In the genomic region with DNA sequence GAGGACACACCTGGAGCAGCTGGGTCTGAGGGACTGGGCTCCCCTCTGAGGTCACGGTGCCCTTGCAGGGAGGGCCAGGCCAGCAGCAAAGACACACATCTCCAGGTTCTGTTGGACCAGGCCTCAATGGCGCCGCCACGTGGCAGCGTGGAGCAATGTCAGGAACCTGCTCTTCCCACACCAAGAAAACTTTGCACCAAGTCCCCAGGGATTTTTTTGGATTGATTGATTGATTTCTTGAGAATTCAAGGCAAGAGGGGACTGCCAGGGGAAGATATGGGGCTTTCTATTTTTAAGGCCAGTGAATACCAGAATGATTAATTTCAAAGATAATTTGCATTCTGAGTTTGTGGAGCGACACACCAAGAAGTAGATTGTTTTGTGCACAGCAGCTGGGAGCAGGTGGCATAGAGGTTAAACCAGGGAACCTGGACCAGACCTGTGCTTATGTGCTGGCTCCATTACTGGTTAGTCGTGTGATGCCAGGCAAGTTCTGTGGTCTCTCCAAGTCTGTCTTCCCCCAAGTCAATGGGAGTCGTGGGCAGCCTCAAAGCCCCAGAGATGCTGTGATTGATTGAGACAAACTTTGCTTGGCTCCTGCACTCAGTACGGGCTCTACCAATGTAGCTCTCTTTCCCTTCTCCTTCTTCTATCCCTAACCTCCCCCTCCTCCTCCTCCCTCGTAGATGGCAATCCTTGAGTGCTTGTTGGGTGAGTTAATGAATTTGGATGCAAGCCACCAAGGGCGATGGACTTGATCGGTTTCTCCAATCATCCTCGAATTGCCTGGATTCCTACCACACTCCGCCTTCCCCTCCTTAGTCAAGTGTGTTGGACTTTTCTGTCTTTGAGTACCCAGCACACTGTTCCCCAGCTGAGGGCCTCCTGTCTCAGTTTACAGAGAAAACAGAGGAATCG, we compare ENCODE assay signal across 8 cellular contexts.
DNase-seq lines count a peak whose midpoint lies in the region; ATAC-seq and TF ChIP-seq lines count a peak whose summit lies in the region.

No MANE protein-coding gene starts in this region.

- CTCF ChIA-PET in activated CD8-positive, alpha-beta T cell treated with anti-CD3 and anti-CD28 coated beads, Interleukin-2, amount 10 ng/mL, durations not matched to agents 7 days and 5 days (lab: Charles Lee): interaction anchor here (0.9 to 1.1 kb wide), 2 partner anchors 17 to 239 kb away, joined by 3 read pairs; no protein-coding TSS in a partner anchor

- H3K4me1 ChIP-seq in gastrocnemius medialis: no peaks in the 10 kb centered on the region

- H3K27me3 ChIP-seq in gastrocnemius medialis: no peaks in the 10 kb centered on the region

- no peak overlapping the region for H3K27ac Mint-ChIP-seq in activated CD8-positive, alpha-beta T cell treated with anti-CD3 and anti-CD28 coated beads, Interleukin-2, amount 10 ng/mL, durations not matched to agents 7 days and 5 days

- H3K36me3 ChIP-seq in gastrocnemius medialis: no peaks in the 10 kb centered on the region

- intact Hi-C loops in gastrocnemius medialis (cut with DNase I; ENCODE audit: low total_unique reads): no loop called here

- TF ChIP-seq CTCF in gastrocnemius medialis (IDR thresholded peaks at IDR 0.05 in 4 of 5, conservative IDR thresholded peaks at IDR 0.05 in 1 of 5): peak in 3 of 5 experiments; percentile 21 to 49 (median 23)

- no peaks in the 10 kb centered on the region for H3K9me3 Mint-ChIP-seq in activated CD8-positive, alpha-beta T cell treated with anti-CD3 and anti-CD28 coated beads, Interleukin-2, amount 10 ng/mL, durations not matched to agents 7 days and 5 days (ENCODE audit: insufficient read depth)

- in situ Hi-C loops in gastrocnemius medialis (cut with MboI; ENCODE audit: low sequenced_read_pairs in 4 of 4): no loop called here

- H3K36me3 Mint-ChIP-seq in activated CD8-positive, alpha-beta T cell treated with anti-CD3 and anti-CD28 coated beads, Interleukin-2, amount 10 ng/mL, durations not matched to agents 7 days and 5 days (ENCODE audit: low read depth): no peaks in the 10 kb centered on the region

- ATAC-seq in activated CD8-positive, alpha-beta T cell treated with anti-CD3 and anti-CD28 coated beads, Interleukin-2, amount 10 ng/mL, durations not matched to agents 7 days and 5 days: no peak
- ATAC-seq in gastrocnemius medialis (no peak), HG03378 (IDR thresholded peaks at IDR 0.05; ENCODE audit: unreplicated experiment) (no peak), GM18519 (IDR thresholded peaks at IDR 0.05; ENCODE audit: low FRiP score, unreplicated experiment) (no peak)

- H3K27me3 Mint-ChIP-seq in activated CD8-positive, alpha-beta T cell treated with anti-CD3 and anti-CD28 coated beads, Interleukin-2, amount 10 ng/mL, durations not matched to agents 7 days and 5 days (ENCODE audit: low read depth): peaks cover 14% of the 10 kb centered on the region

- no peak overlapping the region for H3K27ac ChIP-seq in gastrocnemius medialis

- H3K4me3 ChIP-seq in gastrocnemius medialis: no peak overlapping the region

- POLR2A ChIA-PET in activated CD8-positive, alpha-beta T cell treated with anti-CD3 and anti-CD28 coated beads, Interleukin-2, amount 10 ng/mL, durations not matched to agents 7 days and 5 days (lab: Charles Lee): interaction anchor here (0.6 kb wide), 1 partner anchor 194 kb away, joined by 3 read pairs; no protein-coding TSS in a partner anchor

- H3K4me1 Mint-ChIP-seq in activated CD8-positive, alpha-beta T cell treated with anti-CD3 and anti-CD28 coated beads, Interleukin-2, amount 10 ng/mL, durations not matched to agents 7 days and 5 days (ENCODE audit: low read depth): peaks cover 10% of the 10 kb centered on the region

- TF ChIP-seq POLR2A in gastrocnemius medialis (IDR thresholded peaks at IDR 0.05): no peak

- DNase-seq in Daoy (ENCODE audit: low read depth) (peak; percentile 52), HUDEP-2 (lab: John Stamatoyannopoulos, UW; ENCODE audit: unreplicated experiment in 76 of 76) (peak in 44 of 76 experiments; percentile 5 to 64 (median 38)), germinal center (ENCODE audit: low spot score) (peak; percentile 45), gastrocnemius medialis (no peak), occipital lobe (lab: John Stamatoyannopoulos, UW) (no peak)
- DNase-seq in activated CD8-positive, alpha-beta T cell treated with anti-CD3 and anti-CD28 coated beads, Interleukin-2, amount 10 ng/mL, durations not matched to agents 7 days and 5 days: peak; percentile 51

- H3K4me3 Mint-ChIP-seq in activated CD8-positive, alpha-beta T cell treated with anti-CD3 and anti-CD28 coated beads, Interleukin-2, amount 10 ng/mL, durations not matched to agents 7 days and 5 days: no peak overlapping the region

- H3K9me3 ChIP-seq in gastrocnemius medialis: no peaks in the 10 kb centered on the region

Comparison
In these comparisons a context has a peak if more than half of its experiments do, and no peak if none do; other contexts are left out.
1. DNase-seq: peak in Daoy (single experiment), HUDEP-2 (44 of 76), activated CD8-positive, alpha-beta T cell treated with anti-CD3 and anti-CD28 coated beads, Interleukin-2, amount 10 ng/mL, durations not matched to agents 7 days and 5 days (single experiment) and germinal center (single experiment); none in gastrocnemius medialis (0 of 2) and occipital lobe (single experiment).